8 cellular contexts compared by ENCODE assay signal in the genomic region with DNA sequence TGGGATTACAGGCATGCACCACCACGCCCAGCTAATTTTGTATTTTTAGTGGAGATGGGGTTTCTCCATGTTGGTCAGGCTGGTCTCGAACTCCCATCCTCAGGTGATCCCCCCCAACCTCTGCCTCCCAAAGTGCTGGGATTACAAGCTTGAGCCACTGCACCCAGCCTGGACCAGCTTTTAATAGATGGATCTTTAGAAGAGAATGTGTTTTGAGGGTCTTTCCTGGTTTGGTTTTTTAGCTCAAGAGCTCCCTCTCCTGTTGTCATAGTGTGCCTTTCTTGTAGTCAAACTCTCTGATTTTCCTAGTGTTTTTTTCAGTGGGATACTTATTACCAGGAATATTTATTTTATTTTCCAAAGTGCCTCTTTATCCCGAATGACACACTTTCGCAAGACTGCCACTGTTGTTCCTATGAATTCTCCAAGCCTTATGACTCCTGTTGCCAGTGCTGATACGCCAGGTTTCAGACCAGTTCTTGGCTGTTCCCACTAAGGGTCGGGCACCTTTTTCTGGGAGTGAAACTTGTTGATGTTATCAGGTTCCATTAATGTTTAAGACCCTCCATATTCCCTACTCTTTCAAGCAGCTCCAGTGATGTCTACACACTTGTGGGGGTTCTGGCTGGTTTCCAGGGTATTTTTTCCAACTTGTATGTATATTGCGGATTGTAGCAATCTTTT. TPM values are rescaled to one million over a fixed set of nuclear protein-coding genes. Genes with fewer than 3 reads are reported as not detected.
A peak's percentile ranks its signal among the peaks of the same experiment; 100 is the strongest.
DNase-seq lines count a peak whose midpoint lies in the region; ATAC-seq and TF ChIP-seq lines count a peak whose summit lies in the region.

No MANE protein-coding gene starts in this region.

- H4K20me1 ChIP-seq in PC-3 (ENCODE audit: low read length) (no peaks in the 10 kb centered on the region), fibroblast of lung (ENCODE audit: control insufficient read depth, extremely low read depth, insufficient read depth, low read length) (no peaks in the 10 kb centered on the region)

- H3K9me2 ChIP-seq in PC-3 (replicated peaks; ENCODE audit: low read length): no peaks in the 10 kb centered on the region

- CTCF ChIA-PET in HEK293T (lab: Yijun Ruan, JAX): interaction anchor here (0.6 to 1.7 kb wide), 18 partner anchors 12 to 732 kb away, joined by 3 to 12 read pairs (median 4); a partner anchor contains a TSS
- CTCF ChIA-PET in PC-3 (lab: Charles Lee): interaction anchor here (0.6 to 1.5 kb wide), 6 partner anchors 20 to 245 kb away, joined by 3 to 9 read pairs (median 4); no protein-coding TSS in a partner anchor

- no peaks in the 10 kb centered on the region for H3K9me3 Mint-ChIP-seq in CD4-positive, CD25-positive, alpha-beta regulatory T cell
- H3K9me3 Mint-ChIP-seq in effector memory CD8-positive, alpha-beta T cell: no peaks in the 10 kb centered on the region

- H3K9me3 ChIP-seq in CD4-positive, CD25-positive, alpha-beta regulatory T cell (ENCODE audit: control insufficient read depth in 2 of 2, low read length in 2 of 2): no peaks in the 10 kb centered on the region
- H3K9me3 ChIP-seq in PC-3 (ENCODE audit: low read length): no peaks in the 10 kb centered on the region
- no peaks in the 10 kb centered on the region for H3K9me3 ChIP-seq in fibroblast of lung (ENCODE audit: control insufficient read depth, insufficient read depth, low read depth, low read length)

- ATAC-seq in CD4-positive, CD25-positive, alpha-beta regulatory T cell (ENCODE audit: low read depth in 2 of 2): no peak
- no peak for ATAC-seq in PC-3
- ATAC-seq in GM18511 (IDR thresholded peaks at IDR 0.05; ENCODE audit: unreplicated experiment): no peak
- no peak for ATAC-seq in effector memory CD8-positive, alpha-beta T cell (replicated peaks)
- no peak for ATAC-seq in GM19324 (IDR thresholded peaks at IDR 0.05; ENCODE audit: low FRiP score, unreplicated experiment)

- H3K4me2 ChIP-seq in PC-3 (ENCODE audit: low read length) (no peak overlapping the region), fibroblast of lung (ENCODE audit: extremely low read depth, insufficient read depth, low read length) (no peak overlapping the region)

- H3K9ac ChIP-seq in PC-3 (ENCODE audit: low read length) (no peak overlapping the region), fibroblast of lung (ENCODE audit: insufficient read depth, low read length) (no peak overlapping the region)

- no peak overlapping the region for H3K4me3 ChIP-seq in CD4-positive, CD25-positive, alpha-beta regulatory T cell (ENCODE audit: low read depth, low read length)
- H3K4me3 ChIP-seq in PC-3 (ENCODE audit: low read length) (no peak overlapping the region), fibroblast of lung (replicated peaks in 1 of 4; ENCODE audit: control extremely low read depth in 1 of 4, insufficient read depth in 1 of 4, low read depth in 3 of 4, low read length in 4 of 4) (no peak overlapping the region)

- no peaks in the 10 kb centered on the region for H3K27me3 ChIP-seq in CD4-positive, CD25-positive, alpha-beta regulatory T cell (ENCODE audit: control insufficient read depth, insufficient read depth, low read length)
- H3K27me3 ChIP-seq in PC-3 (ENCODE audit: low read length): no peaks in the 10 kb centered on the region
- no peaks in the 10 kb centered on the region for H3K27me3 ChIP-seq in fibroblast of lung (ENCODE audit: control insufficient read depth, insufficient read depth, low read length)

- H3K27ac Mint-ChIP-seq in CD4-positive, CD25-positive, alpha-beta regulatory T cell: no peak overlapping the region
- no peak overlapping the region for H3K27ac Mint-ChIP-seq in effector memory CD8-positive, alpha-beta T cell

- H3K4me3 Mint-ChIP-seq in CD4-positive, CD25-positive, alpha-beta regulatory T cell: no peak overlapping the region
- H3K4me3 Mint-ChIP-seq in effector memory CD8-positive, alpha-beta T cell: no peak overlapping the region

- H3K36me3 Mint-ChIP-seq in CD4-positive, CD25-positive, alpha-beta regulatory T cell: no peaks in the 10 kb centered on the region
- no peaks in the 10 kb centered on the region for H3K36me3 Mint-ChIP-seq in effector memory CD8-positive, alpha-beta T cell (ENCODE audit: insufficient read depth)

- no peaks in the 10 kb centered on the region for H3K27me3 Mint-ChIP-seq in CD4-positive, CD25-positive, alpha-beta regulatory T cell
- H3K27me3 Mint-ChIP-seq in effector memory CD8-positive, alpha-beta T cell: no peaks in the 10 kb centered on the region

- no peaks in the 10 kb centered on the region for H3K4me1 ChIP-seq in CD4-positive, CD25-positive, alpha-beta regulatory T cell (ENCODE audit: control insufficient read depth, insufficient read depth, low read length, poor library complexity, severe bottlenecking)
- H3K4me1 ChIP-seq in PC-3 (ENCODE audit: insufficient read depth, low read length): peaks cover 24% of the 10 kb centered on the region
- peaks cover 2% of the 10 kb centered on the region for H3K4me1 ChIP-seq in fibroblast of lung (ENCODE audit: control insufficient read depth, extremely low read depth, insufficient read depth, low read length)

- intact Hi-C loops in PC-3 (cut with micrococcal nuclease): loop anchor here (1.0 to 10.0 kb wide), 4 partner anchors 117 to 320 kb away; a partner anchor contains a TSS

- H3F3A ChIP-seq in PC-3 (ENCODE audit: low read length, unreplicated experiment): no peaks in the 10 kb centered on the region

- H2AFZ ChIP-seq in PC-3 (ENCODE audit: low read length) (no peak overlapping the region), fibroblast of lung (ENCODE audit: low read length) (peak overlapping the region; percentile 40)

- DNase-seq in CD4-positive, CD25-positive, alpha-beta regulatory T cell: peak in 2 of 3 donors; percentile 7 to 25
- DNase-seq in HEK293T (ENCODE audit: extremely low spot score): peak; percentile 68
- peak; percentile 61 for DNase-seq in PC-3
- peak; percentile 57 to 81 for DNase-seq in fibroblast of lung (ENCODE audit: low read depth in 2 of 2)
- DNase-seq in renal cortical epithelial cell (ENCODE audit: low read depth): peak; percentile 57
- no peak for DNase-seq in effector memory CD8-positive, alpha-beta T cell

- H3K79me2 ChIP-seq in PC-3 (ENCODE audit: low read length): no peaks in the 10 kb centered on the region
- no peaks in the 10 kb centered on the region for H3K79me2 ChIP-seq in fibroblast of lung (ENCODE audit: control insufficient read depth, insufficient read depth, low read length)

- BruUV-seq in PC-3 (replicated peaks; lab: Mats Ljungman, UMichigan): no TSS peak

- no peak overlapping the region for H3K27ac ChIP-seq in CD4-positive, CD25-positive, alpha-beta regulatory T cell (ENCODE audit: insufficient read depth, low read length, poor library complexity, severe bottlenecking)
- H3K27ac ChIP-seq in PC-3 (ENCODE audit: low read length): no peak overlapping the region
- no peak overlapping the region for H3K27ac ChIP-seq in fibroblast of lung (ENCODE audit: insufficient read depth, low read length)

- H3K36me3 ChIP-seq in CD4-positive, CD25-positive, alpha-beta regulatory T cell (ENCODE audit: control insufficient read depth, insufficient read depth, low read length): no peaks in the 10 kb centered on the region
- no peaks in the 10 kb centered on the region for H3K36me3 ChIP-seq in PC-3 (ENCODE audit: low read depth, low read length)
- no peaks in the 10 kb centered on the region for H3K36me3 ChIP-seq in fibroblast of lung (ENCODE audit: control insufficient read depth, insufficient read depth, low read length)

- peak; percentile 82 for TF ChIP-seq CTCF in PC-3 (conservative IDR thresholded peaks at IDR 0.05; ENCODE audit: low read depth, low read length)
- TF ChIP-seq CTCF in fibroblast of lung (conservative IDR thresholded peaks at IDR 0.05 in 1 of 2, IDR thresholded peaks at IDR 0.05 in 1 of 2; ENCODE audit: low read depth in 1 of 2, low read length in 2 of 2): peak; percentile 68 to 72

- POLR2A ChIA-PET in HEK293T (lab: Yijun Ruan, JAX): interaction anchor here (1.0 kb wide), 1 partner anchor 53 kb away, joined by 3 read pairs; no protein-coding TSS in a partner anchor
- POLR2A ChIA-PET in PC-3 (lab: Charles Lee; ENCODE audit: unreplicated experiment): interaction anchor here (0.6 kb wide), 3 partner anchors 87 to 991 kb away, joined by 3 to 5 read pairs (median 3); a partner anchor contains a TSS

- H3K4me1 Mint-ChIP-seq in CD4-positive, CD25-positive, alpha-beta regulatory T cell: no peaks in the 10 kb centered on the region
- no peaks in the 10 kb centered on the region for H3K4me1 Mint-ChIP-seq in effector memory CD8-positive, alpha-beta T cell (ENCODE audit: low read depth in 2 of 2)

TF ChIP-seq in HEK293T, 16 proteins besides CTCF, POLR2A, EP300 and RAD21 (continues in another document):
- no peak for TF ChIP-seq TARDBP (IDR thresholded peaks at IDR 0.05)
- TF ChIP-seq NFRKB (IDR thresholded peaks at IDR 0.05): no peak
- TF ChIP-seq SP1 (IDR thresholded peaks at IDR 0.05): no peak
- no peak for TF ChIP-seq ZNF384 (IDR thresholded peaks at IDR 0.05)
- no peak for TF ChIP-seq FOXK2 (IDR thresholded peaks at IDR 0.05)
- no peak for TF ChIP-seq ELF4 (IDR thresholded peaks at IDR 0.05)
- TF ChIP-seq LEF1 (IDR thresholded peaks at IDR 0.05; ENCODE audit: borderline replicate concordance): no peak
- no peak for TF ChIP-seq HDGF (IDR thresholded peaks at IDR 0.05; ENCODE audit: borderline replicate concordance)
- TF ChIP-seq, protein P1, sequence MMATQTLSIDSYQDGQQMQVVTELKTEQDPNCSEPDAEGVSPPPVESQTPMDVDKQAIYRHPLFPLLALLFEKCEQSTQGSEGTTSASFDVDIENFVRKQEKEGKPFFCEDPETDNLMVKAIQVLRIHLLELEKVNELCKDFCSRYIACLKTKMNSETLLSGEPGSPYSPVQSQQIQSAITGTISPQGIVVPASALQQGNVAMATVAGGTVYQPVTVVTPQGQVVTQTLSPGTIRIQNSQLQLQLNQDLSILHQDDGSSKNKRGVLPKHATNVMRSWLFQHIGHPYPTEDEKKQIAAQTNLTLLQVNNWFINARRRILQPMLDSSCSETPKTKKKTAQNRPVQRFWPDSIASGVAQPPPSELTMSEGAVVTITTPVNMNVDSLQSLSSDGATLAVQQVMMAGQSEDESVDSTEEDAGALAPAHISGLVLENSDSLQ (IDR thresholded peaks at IDR 0.05): no peak
- TF ChIP-seq L3MBTL2 (conservative IDR thresholded peaks at IDR 0.05): no peak
- no peak for TF ChIP-seq SUZ12 (IDR thresholded peaks at IDR 0.05)
- no peak for TF ChIP-seq CTBP1 (IDR thresholded peaks at IDR 0.05; ENCODE audit: borderline replicate concordance)
- no peak for TF ChIP-seq ARNT (IDR thresholded peaks at IDR 0.05)
- TF ChIP-seq FOXM1 (IDR thresholded peaks at IDR 0.05; ENCODE audit: borderline replicate concordance): no peak
- TF ChIP-seq FOXA1 (IDR thresholded peaks at IDR 0.05): no peak

RNA-seq across cellular contexts. Expression of a gene that starts 31.5 kb away (rescaled TPM):
- 19.0 TPM for total RNA-seq in CD4-positive, CD25-positive, alpha-beta regulatory T cell
- 10 to 100 TPM; 14.3 to 19.3 (median 17.6) TPM for polyA plus RNA-seq in CD4-positive, CD25-positive, alpha-beta regulatory T cell
- total RNA-seq in PC-3 (2014; rRNA removed) (45.1 and 58.2 TPM in 2 replicates), fibroblast of lung (70.6 and 171 TPM in 2 replicates), renal cortical epithelial cell (49.3 and 58.7 TPM in 2 replicates)
- polyA plus RNA-seq in fibroblast of lung: 177 and 308 TPM in 2 replicates
- polyA plus RNA-seq in fibroblast of lung (2012): 115 and 184 TPM in 2 replicates
- 55.3 and 77.9 TPM in 2 replicates for polyA minus RNA-seq in fibroblast of lung (ENCODE audit: low replicate concordance)

Comparison
In these comparisons a context has a peak if more than half of its experiments do, and no peak if none do; other contexts are left out.
1. DNase-seq: peak in CD4-positive, CD25-positive, alpha-beta regulatory T cell (2 of 3), HEK293T (single experiment), PC-3 (single experiment), fibroblast of lung (2 of 2) and renal cortical epithelial cell (single experiment); none in effector memory CD8-positive, alpha-beta T cell (0 of 3).